ENCODE assay signal across 7 cellular contexts in the genomic region with DNA sequence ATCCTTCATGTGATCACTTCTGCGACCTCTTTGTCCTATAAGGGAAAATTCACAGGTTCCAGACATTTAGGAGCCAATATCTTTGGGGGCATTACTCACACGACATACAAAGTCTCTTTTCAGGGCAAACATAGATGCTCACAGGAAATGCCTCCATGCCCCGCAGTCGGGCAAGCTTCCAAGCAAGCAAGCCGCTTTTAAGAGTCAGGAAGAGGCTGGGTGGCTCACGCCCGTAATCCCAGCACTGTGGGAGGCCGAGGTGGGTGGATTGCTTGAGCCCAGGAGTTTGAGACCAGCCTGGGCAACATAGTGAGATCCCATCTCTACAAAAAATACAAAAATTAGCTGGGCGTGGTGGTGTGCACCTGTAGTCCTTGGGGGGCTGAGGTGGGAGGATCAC.
DNase-seq lines count a peak whose midpoint lies in the region; ATAC-seq, FAIRE-seq and TF ChIP-seq lines count a peak whose summit lies in the region.
"Not testable (repeated sequence)": the region's sequence is repeated elsewhere in the genome, so short reads cannot be mapped to it uniquely, and the experiment has no call there.

No MANE protein-coding gene starts in this region.

- H3K4me2 ChIP-seq in BLaER1: 0 out of 2 replicates have a peak overlapping the region, but pooled peaks have one; percentile 17

- POLR2A ChIA-PET in HEK293 (lab: Yijun Ruan, JAX): not testable (repeated sequence)
- POLR2A ChIA-PET in activated B cell treated with CpG ODN at 0.5 μM for 24 hours (lab: Charles Lee): interaction anchor here (0.7 to 29.7 kb wide), 3 partner anchors 23 to 129 kb away, joined by 4 to 979 read pairs (median 582); partner anchors contain the start of gene GADD45B

- peaks cover 60% of the 10 kb centered on the region for H3K4me1 ChIP-seq in BLaER1
- not testable (repeated sequence) for H3K4me1 ChIP-seq in HEK293 (ENCODE audit: control insufficient read depth, insufficient read depth, low read length); kidney (ENCODE audit: control insufficient read depth in 1 of 2, insufficient read depth in 1 of 2, low read depth in 1 of 2, low read length in 2 of 2)
- peaks cover 0 to 21% (median 16%) of the 10 kb centered on the region in 4 donors for H3K4me1 ChIP-seq in Peyer's patch
- H3K4me1 ChIP-seq in esophagus muscularis mucosa: peaks cover 30 to 64% (median 49%) of the 10 kb centered on the region in 4 donors

- peaks cover 15% of the 10 kb centered on the region for H3K36me3 Mint-ChIP-seq in activated B cell treated with CpG ODN at 0.5 μM for 24 hours (ENCODE audit: low read depth)

- DNase-seq in Peyer's patch (peak in 2 of 3 donors; percentile 7 to 38), kidney (peak; percentile 29), posterior vena cava (ENCODE audit: low spot score) (peak; percentile 45)
- DNase-seq in activated B cell treated with CpG ODN at 0.5 μM for 24 hours; esophagus muscularis mucosa (ENCODE audit: extremely low spot score): not testable (repeated sequence)

- H3K9me3 ChIP-seq in BLaER1: peaks cover 12% of the 10 kb centered on the region; the same call in 1 of the 2 replicates
- H3K9me3 ChIP-seq in HEK293 (ENCODE audit: control insufficient read depth, insufficient read depth, low read depth, low read length); Peyer's patch; esophagus muscularis mucosa; kidney (ENCODE audit: control insufficient read depth in 1 of 2, low read length in 2 of 2): not testable (repeated sequence)

- peaks cover 64% of the 10 kb centered on the region for H3K4me1 Mint-ChIP-seq in activated B cell treated with CpG ODN at 0.5 μM for 24 hours

- not testable (repeated sequence) for H3K27me3 Mint-ChIP-seq in activated B cell treated with CpG ODN at 0.5 μM for 24 hours

- peak overlapping the region; percentile 32 for H3K4me3 Mint-ChIP-seq in activated B cell treated with CpG ODN at 0.5 μM for 24 hours

- H3K9ac ChIP-seq in BLaER1; kidney (ENCODE audit: low read length in 2 of 2): not testable (repeated sequence)

- intact Hi-C loops in activated B cell treated with CpG ODN at 0.5 μM for 24 hours (cut with micrococcal nuclease); kidney (cut with DNase I); posterior vena cava (cut with DNase I): not testable (repeated sequence)
- intact Hi-C loops in esophagus muscularis mucosa (cut with DNase I): loop anchor here (5.0 kb wide), 1 partner anchor 64 kb away; no protein-coding TSS in a partner anchor

- CTCF ChIA-PET in HEK293 (lab: Yijun Ruan, JAX); activated B cell treated with CpG ODN at 0.5 μM for 24 hours (lab: Charles Lee): not testable (repeated sequence)

- WGBS in esophagus muscularis mucosa: 93% methylated on average over 9 of the region's 9 CpGs

- H3K36me3 ChIP-seq in BLaER1: peaks cover 45% of the 10 kb centered on the region
- not testable (repeated sequence) for H3K36me3 ChIP-seq in HEK293 (ENCODE audit: control insufficient read depth in 2 of 2, insufficient read depth in 1 of 2, low read length in 2 of 2); Peyer's patch; esophagus muscularis mucosa; kidney (ENCODE audit: control insufficient read depth in 1 of 2, insufficient read depth in 2 of 2, low read length in 2 of 2)

- peaks cover 75% of the 10 kb centered on the region for H4K20me1 ChIP-seq in BLaER1

- not testable (repeated sequence) for TF ChIP-seq CTCF in HEK293 (tag by site-specific recombination; IDR thresholded peaks at IDR 0.05); Peyer's patch (IDR thresholded peaks at IDR 0.05); activated B cell treated with CpG ODN at 0.5 μM for 24 hours (IDR thresholded peaks at IDR 0.05); esophagus muscularis mucosa (IDR thresholded peaks at IDR 0.05); kidney (IDR thresholded peaks at IDR 0.05; ENCODE audit: borderline replicate concordance, extremely low read depth, insufficient read depth)

- H3K9me3 Mint-ChIP-seq in activated B cell treated with CpG ODN at 0.5 μM for 24 hours: not testable (repeated sequence)

- H3K27ac Mint-ChIP-seq in activated B cell treated with CpG ODN at 0.5 μM for 24 hours: peak overlapping the region; percentile 30

- FAIRE-seq in kidney (lab: Jason Lieb, UNC): not testable (repeated sequence)

- ATAC-seq in activated B cell treated with CpG ODN at 0.5 μM for 24 hours (ENCODE audit: low read depth): not testable (repeated sequence)

- TF ChIP-seq EP300 in esophagus muscularis mucosa (IDR thresholded peaks at IDR 0.05): not testable (repeated sequence)

- H3K27me3 ChIP-seq in BLaER1, Peyer's patch, esophagus muscularis mucosa: not testable (repeated sequence)

- H3K4me3 ChIP-seq in BLaER1; HEK293 (ENCODE audit: low read depth, low read length); Peyer's patch; esophagus muscularis mucosa; kidney (ENCODE audit: low read length in 2 of 2): not testable (repeated sequence)

- TF ChIP-seq POLR2A in Peyer's patch (IDR thresholded peaks at IDR 0.05); esophagus muscularis mucosa (IDR thresholded peaks at IDR 0.05; ENCODE audit: low read depth): not testable (repeated sequence)

- H3K27ac ChIP-seq in BLaER1; HEK293 (ENCODE audit: extremely low read depth, low read depth, low read length); Peyer's patch; kidney (ENCODE audit: low read depth in 2 of 2, low read length in 2 of 2): not testable (repeated sequence)
- peak overlapping the region in 3 of 4 donors; percentile 48 to 68 (median 59) for H3K27ac ChIP-seq in esophagus muscularis mucosa (replicated peaks in 1 of 4)

TF ChIP-seq in HEK293, 187 proteins besides CTCF, POLR2A, EP300 and RAD21:
- TF ChIP-seq ZNF121 (tag by site-specific recombination; IDR thresholded peaks at IDR 0.05): peak; percentile 46; the same call in 1 of the 2 replicates
